ENCODE assay signal across 26 cellular contexts in the genomic region with DNA sequence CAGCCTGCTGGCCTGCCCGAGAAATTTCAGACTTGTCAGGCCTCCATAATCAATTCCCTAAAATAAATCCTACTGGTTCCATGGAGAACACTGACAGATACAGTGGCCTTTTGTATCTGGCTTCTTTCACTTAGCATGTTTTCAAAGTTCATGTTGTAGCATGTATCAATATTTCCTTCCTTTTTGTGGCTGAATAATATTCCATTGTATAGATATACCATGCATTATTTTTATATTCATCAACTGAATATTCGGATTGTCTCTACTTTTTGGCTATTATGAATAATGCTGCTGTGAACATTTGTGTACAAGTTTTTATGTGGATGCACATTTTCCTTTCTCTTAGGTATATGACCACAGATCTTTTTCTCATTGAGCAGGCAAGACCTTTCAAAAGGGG. TPM values are rescaled to one million over a fixed set of nuclear protein-coding genes. Genes with fewer than 3 reads are reported as not detected.
DNase-seq lines count a peak whose midpoint lies in the region; ATAC-seq, FAIRE-seq and TF ChIP-seq lines count a peak whose summit lies in the region.
"Had no signal": no experiment of that assay in that cellular context is flagged by ENCODE, and none has a peak within 500 bp of the region (broad histone marks: within the 10 kb centered on the region; RNA-seq: fewer than 3 reads in every experiment).

No MANE protein-coding gene starts in this region.

- H3K4ac ChIP-seq in trophoblast cell (ENCODE audit: low read depth, low read length), result peak overlapping the region; percentile 79

- TF ChIP-seq POLR2A in GM12892 (IDR thresholded peaks at IDR 0.05; ENCODE audit: low read depth, low read length), result no peak

- no peak overlapping the region for H4K91ac ChIP-seq in trophoblast cell (ENCODE audit: low read depth, low read length)

- H3K79me2 ChIP-seq in trophoblast cell (ENCODE audit: control insufficient read depth, insufficient read depth, low read length, poor library complexity), result peaks cover 2% of the 10 kb centered on the region

- H3K4me2 ChIP-seq in trophoblast cell (ENCODE audit: low read length), result no peak overlapping the region
- H3K4me2 ChIP-seq: BLaER1 had no signal

- no peak overlapping the region for H2AK5ac ChIP-seq in trophoblast cell (ENCODE audit: low read length)

- no peak overlapping the region for H4K12ac ChIP-seq in trophoblast cell (ENCODE audit: low read depth, low read length)

- TF ChIP-seq CTCF in HEK293 (tag by site-specific recombination; IDR thresholded peaks at IDR 0.05) (no peak), foreskin keratinocyte (conservative IDR thresholded peaks at IDR 0.05) (no peak)

- POLR2A ChIA-PET in HEK293 (lab: Yijun Ruan, JAX), result interaction anchor here (1.6 kb wide), 1 partner anchor 10 kb away, joined by 6 read pairs; a partner anchor contains a TSS

- H2BK5ac ChIP-seq in trophoblast cell (ENCODE audit: low read depth, low read length, poor library complexity), result no peak overlapping the region

- CTCF ChIA-PET in HEK293 (lab: Yijun Ruan, JAX), result interaction anchor here (1.2 kb wide), 1 partner anchor 9 kb away, joined by 4 read pairs; no protein-coding TSS in a partner anchor

- H2BK120ac ChIP-seq in trophoblast cell (ENCODE audit: insufficient read depth, low read length, poor library complexity), result no peak overlapping the region

- no peak overlapping the region for H2BK12ac ChIP-seq in trophoblast cell (ENCODE audit: low read length)

- WGBS in trophoblast cell (ENCODE audit: extremely low coverage, insufficient coverage, insufficient read length), result no CpG with 5 or more reads among the region's 2 CpGs

- H3K27me3 ChIP-seq in trophoblast cell (ENCODE audit: insufficient read depth, low read length), result no peaks in the 10 kb centered on the region
- H3K27me3 ChIP-seq in foreskin keratinocyte, result no peaks in the 10 kb centered on the region
- H3K27me3 ChIP-seq: BE2C, BLaER1 had no signal

- H3K36me3 ChIP-seq in HEK293 (ENCODE audit: control insufficient read depth in 2 of 2, insufficient read depth in 1 of 2, low read length in 2 of 2), result no peaks in the 10 kb centered on the region
- H3K36me3 ChIP-seq in trophoblast cell (ENCODE audit: control insufficient read depth in 1 of 2, insufficient read depth in 2 of 2, low read length in 2 of 2), result no peaks in the 10 kb centered on the region
- H3K36me3 ChIP-seq: BE2C had no signal

- no peak overlapping the region for H4K8ac ChIP-seq in trophoblast cell (ENCODE audit: low read depth, low read length)

- H3K4me1 ChIP-seq in HEK293 (ENCODE audit: control insufficient read depth, insufficient read depth, low read length) (no peaks in the 10 kb centered on the region), trophoblast cell (ENCODE audit: control insufficient read depth in 1 of 2, insufficient read depth in 2 of 2, low read length in 2 of 2) (no peaks in the 10 kb centered on the region), foreskin keratinocyte (peaks cover 3% of the 10 kb centered on the region)
- H3K4me1 ChIP-seq: BE2C had no signal

- H3K9me3 ChIP-seq in HEK293 (ENCODE audit: control insufficient read depth, insufficient read depth, low read depth, low read length) (no peaks in the 10 kb centered on the region), trophoblast cell (ENCODE audit: insufficient read depth, low read depth, low read length) (peaks cover 2% of the 10 kb centered on the region)
- H3K9me3 ChIP-seq: BE2C had no signal

- H3K79me1 ChIP-seq in trophoblast cell (ENCODE audit: low read length), result no peaks in the 10 kb centered on the region

- peak; percentile 54 for FAIRE-seq in GM12892 (lab: Jason Lieb, UNC)
- FAIRE-seq: A204.1, GM12878, GM19239 had no signal

- no peak overlapping the region for H3K14ac ChIP-seq in trophoblast cell (ENCODE audit: low read length)

- H3K27ac ChIP-seq in HEK293 (ENCODE audit: extremely low read depth, low read depth, low read length), result no peak overlapping the region
- no peak overlapping the region for H3K27ac ChIP-seq in trophoblast cell (ENCODE audit: low read depth, low read length)
- H3K27ac ChIP-seq in foreskin keratinocyte, result no peak overlapping the region
- H3K27ac ChIP-seq: BLaER1 had no signal

- DNase-seq in GM12892 (ENCODE audit: insufficient read length), result no peak
- no peak for DNase-seq in trophoblast cell
- no peak for DNase-seq in foreskin keratinocyte
- DNase-seq in MV-4-11 (lab: John Stamatoyannopoulos, UW), result no peak
- DNase-seq: 8988T; ACHN; BE2C; C1 segment of cervical spinal cord; CD4-positive, alpha-beta memory T cell; CD4-positive, CD25-positive, alpha-beta regulatory T cell; CD8-positive, alpha-beta memory T cell; COR-L47; DMS 273 treated with DMSO at 0.1 percent for 48 hours; DMS153; DMS53; DMS79; DND-41; EL; GDM1 had no signal

- H3K4me3 ChIP-seq in HEK293 (ENCODE audit: low read depth, low read length), result no peak overlapping the region
- H3K4me3 ChIP-seq in trophoblast cell (ENCODE audit: low read depth, low read length), result no peak overlapping the region
- H3K4me3 ChIP-seq: BLaER1, GM12878 had no signal

- H3K23ac ChIP-seq in trophoblast cell (ENCODE audit: low read length), result no peak overlapping the region

- no peak for ATAC-seq in foreskin keratinocyte
- ATAC-seq: GM12878 had no signal

- H3K9ac ChIP-seq in trophoblast cell (ENCODE audit: low read length), result no peak overlapping the region
- H3K9ac ChIP-seq: BLaER1 had no signal

- no peak overlapping the region for H2AFZ ChIP-seq in trophoblast cell (ENCODE audit: insufficient read depth, low read length, poor library complexity)

- H3K18ac ChIP-seq in trophoblast cell (ENCODE audit: low read length), result no peak overlapping the region

TF ChIP-seq in HEK293, 187 proteins besides CTCF, POLR2A, EP300 and RAD21:
- peak; percentile 40; the same call in 1 of the 2 replicates for TF ChIP-seq ZNF146 (tag by site-specific recombination; IDR thresholded peaks at IDR 0.05)
- no peak for TF ChIP-seq SALL2 (tag by site-specific recombination; IDR thresholded peaks at IDR 0.05; ENCODE audit: borderline replicate concordance)

RNA-seq across cellular contexts. Expression of a gene that starts 10.4 kb away (rescaled TPM):
- polyA plus RNA-seq in GM12892 (2012; ENCODE audit: missing spikeins), result 9.9 TPM
- 34.7 TPM in 2 replicates for polyA plus RNA-seq in trophoblast cell (2013)
- 18.3 and 19.6 TPM in 2 replicates for total RNA-seq in foreskin keratinocyte
- polyA plus RNA-seq in foreskin keratinocyte, result 3.7 and 4.1 TPM in 2 replicates

RNA-seq across cellular contexts. Expression of a gene that starts 24.1 kb away (rescaled TPM):
- polyA plus RNA-seq in GM12892 (2012; ENCODE audit: missing spikeins), result 1.6 TPM
- 2.4 and 3.0 TPM in 2 replicates for polyA plus RNA-seq in trophoblast cell (2013)
- 0.65 and 0.74 TPM in 2 replicates for total RNA-seq in foreskin keratinocyte
- polyA plus RNA-seq in foreskin keratinocyte, result 0.48 and 0.66 TPM in 2 replicates
- total RNA-seq: G401 had no signal
- polyA plus RNA-seq: CD14-positive monocyte had no signal

RNA-seq across cellular contexts. Expression of a gene that starts 35.2 kb away (rescaled TPM):
- 10.6 TPM for polyA plus RNA-seq in GM12892 (2012; ENCODE audit: missing spikeins)
- polyA plus RNA-seq in trophoblast cell (2013), result 11.3 and 11.6 TPM in 2 replicates
- total RNA-seq in foreskin keratinocyte, result 22.9 and 29.1 TPM in 2 replicates
- 9.0 and 9.1 TPM in 2 replicates for polyA plus RNA-seq in foreskin keratinocyte
